16 cellular contexts compared by ENCODE assay signal in the genomic region with DNA sequence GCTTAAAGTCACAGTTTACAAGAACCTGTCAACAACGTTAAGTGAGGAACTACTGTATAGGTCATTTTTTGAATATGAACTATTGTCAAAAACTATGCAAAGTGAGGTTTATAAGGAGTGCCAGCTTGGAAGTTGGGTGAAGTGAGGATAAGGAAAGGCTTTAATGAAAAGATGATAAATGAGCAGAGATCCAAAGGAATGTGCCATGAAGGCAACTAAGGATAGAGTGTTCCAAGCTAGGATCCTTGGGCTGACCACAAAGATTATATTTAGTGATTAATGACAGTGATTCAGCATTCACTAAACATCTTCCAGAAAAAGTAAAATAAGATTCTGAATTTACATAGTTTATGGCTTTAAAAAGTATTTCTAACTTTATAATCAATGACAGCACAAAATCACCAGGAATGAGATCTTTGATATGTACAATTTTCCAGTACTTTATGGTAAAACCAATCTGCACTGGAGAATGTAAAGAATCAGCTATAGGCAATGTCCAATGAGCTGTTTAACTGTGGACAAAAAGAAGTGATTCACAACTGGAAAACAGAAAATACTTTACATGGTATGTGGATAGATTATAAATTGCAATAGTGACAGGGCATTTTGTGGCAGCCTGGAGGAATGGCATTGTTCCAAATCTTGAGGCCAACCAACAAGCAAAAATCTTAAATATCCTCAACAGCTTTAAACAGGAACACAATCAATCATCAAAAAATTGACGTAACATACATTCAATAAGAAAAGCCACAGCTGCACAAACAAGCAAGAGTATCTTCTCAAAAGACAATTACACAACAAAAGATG.
DNase-seq lines count a peak whose midpoint lies in the region; ATAC-seq and TF ChIP-seq lines count a peak whose summit lies in the region.
"Had no signal": no experiment of that assay in that cellular context is flagged by ENCODE, and none has a peak within 500 bp of the region (broad histone marks: within the 10 kb centered on the region; RNA-seq: fewer than 3 reads in every experiment).

No MANE protein-coding gene starts in this region.

- DNase-seq in AG04449 (ENCODE audit: low read depth, low spot score): peak; percentile 77
- peak; percentile 83 for DNase-seq in HS-5 (ENCODE audit: low read depth)
- DNase-seq in adipocyte (ENCODE audit: low read depth): peak; percentile 83
- peak; percentile 42 for DNase-seq in glomerular visceral epithelial cell (ENCODE audit: extremely low spot score)
- no peak for DNase-seq in NCI-H2227 treated with DMSO at 0.1 percent for 48 hours (lab: John Stamatoyannopoulos, UW)
- DNase-seq in midbrain (lab: John Stamatoyannopoulos, UW): no peak
- DNase-seq: activated T-cell treated with anti-CD3 and anti-CD28 coated beads, Interleukin-2, amount 50 U/mL, for 24 hours; AML-193; gastrocnemius medialis; NCI-H2107; pancreas; SHP77; stimulated activated CD4-positive, alpha-beta T cell treated with anti-CD3 and anti-CD28 coated beads, Interleukin-2, amount 100 ng/mL, for 48 hours had no signal

- no peaks in the 10 kb centered on the region for H3K27me3 ChIP-seq in adipocyte (replicated peaks; ENCODE audit: control insufficient read depth, insufficient read depth, low read length)
- H3K27me3 ChIP-seq: cardiac muscle cell, gastrocnemius medialis, pancreas had no signal

- CTCF ChIA-PET in AG04449 (lab: Yijun Ruan, JAX): interaction anchor here (1.5 kb wide), 1 partner anchor 48 kb away, joined by 4 read pairs; no protein-coding TSS in a partner anchor

- peaks cover 27% of the 10 kb centered on the region for H3K4me1 ChIP-seq in adipocyte (ENCODE audit: control insufficient read depth, insufficient read depth, low read length)
- H3K4me1 ChIP-seq: gastrocnemius medialis, pancreas had no signal

- peak overlapping the region; percentile 43 for H3K9ac ChIP-seq in adipocyte (ENCODE audit: low read length)

- TF ChIP-seq CTCF in AG04449 (IDR thresholded peaks at IDR 0.05; ENCODE audit: insufficient read depth, low read length, missing control alignments): no peak

- H3K4me3 ChIP-seq in AG04449 (ENCODE audit: low read depth, low read length): no peak overlapping the region
- H3K4me3 ChIP-seq in adipocyte (ENCODE audit: low read length): peak overlapping the region; percentile 8
- H3K4me3 ChIP-seq: cardiac muscle cell, gastrocnemius medialis, pancreas had no signal

- no peak for ATAC-seq in activated CD4-positive, CD25-positive, alpha-beta regulatory T cell treated with anti-CD3 and anti-CD28 coated beads, Interleukin-2, amount 50 U/mL, for 24 hours
- no peak for ATAC-seq in GM18867 (IDR thresholded peaks at IDR 0.05; ENCODE audit: unreplicated experiment)
- ATAC-seq: gastrocnemius medialis, pancreas had no signal

- H3K9me3 ChIP-seq in adipocyte (ENCODE audit: control insufficient read depth, low read length): peaks cover 20% of the 10 kb centered on the region
- H3K9me3 ChIP-seq: gastrocnemius medialis, pancreas had no signal

- H3K36me3 ChIP-seq in adipocyte (ENCODE audit: control insufficient read depth, insufficient read depth, low read length, severe bottlenecking): no peaks in the 10 kb centered on the region
- H3K36me3 ChIP-seq: cardiac muscle cell, gastrocnemius medialis, pancreas had no signal

- POLR2A ChIA-PET in AG04449 (lab: Yijun Ruan, JAX): interaction anchor here (1.2 to 1.4 kb wide), 3 partner anchors 10 to 91 kb away, joined by 4 to 6 read pairs (median 4); a partner anchor contains a TSS

Comparison
In these comparisons a context has a peak if more than half of its experiments do, and no peak if none do; other contexts are left out.
1. DNase-seq: peak in AG04449 (single experiment), HS-5 (single experiment), adipocyte (single experiment) and glomerular visceral epithelial cell (single experiment); none in NCI-H2227 treated with DMSO at 0.1 percent for 48 hours (single experiment) and midbrain (single experiment).